In the genomic region with DNA sequence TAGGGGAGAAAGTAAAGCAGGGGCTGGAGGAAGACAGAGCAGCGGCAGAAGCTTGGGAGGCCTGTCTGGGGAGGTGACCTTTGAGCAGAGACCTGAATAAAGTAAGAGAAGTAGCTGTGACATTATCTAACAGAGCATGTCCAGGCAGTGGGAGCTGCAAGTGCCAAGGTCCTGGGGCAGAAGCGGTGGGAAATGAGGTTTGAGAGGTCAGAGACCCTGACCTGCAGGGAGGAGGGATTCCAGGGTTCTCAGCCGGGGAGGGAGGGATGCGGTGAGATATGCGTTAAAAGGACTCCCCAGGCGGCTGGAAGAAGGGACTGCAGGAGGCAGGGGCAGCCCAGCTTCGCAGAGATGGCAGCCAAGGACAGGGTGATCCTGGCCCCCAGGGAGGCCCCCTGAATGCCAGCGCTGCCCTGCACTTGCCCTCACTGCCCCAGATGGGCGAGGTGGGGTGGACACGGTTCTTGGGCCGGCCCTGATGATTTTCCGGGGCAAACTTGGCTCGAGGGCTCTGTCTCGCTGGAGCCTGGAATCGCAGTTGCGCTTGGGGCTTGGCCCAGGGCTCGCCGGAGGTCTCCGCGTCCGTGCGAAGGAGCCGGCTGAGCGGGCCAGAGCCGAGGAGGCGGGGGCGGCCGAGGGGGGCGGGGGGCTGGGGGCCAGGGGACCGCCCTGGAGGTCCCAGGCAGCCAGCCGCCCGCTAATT, we compare ENCODE assay signal across 8 cellular contexts. TPM values are rescaled to one million over a fixed set of nuclear protein-coding genes. Genes with fewer than 3 reads are reported as not detected.
DNase-seq lines count a peak whose midpoint lies in the region; ATAC-seq lines count a peak whose summit lies in the region.

No MANE protein-coding gene starts in this region.

- no peaks in the 10 kb centered on the region for H3K9me3 Mint-ChIP-seq in activated naive CD4-positive, alpha-beta T cell treated with anti-CD3 and anti-CD28 coated beads for 36 hours

- no peaks in the 10 kb centered on the region for H4K20me1 ChIP-seq in GM23248 (ENCODE audit: insufficient read depth)

- CTCF ChIA-PET in activated naive CD4-positive, alpha-beta T cell treated with anti-CD3 and anti-CD28 coated beads for 36 hours (lab: Charles Lee), result no interaction called here

- H3K9me2 ChIP-seq in GM23248 (ENCODE audit: insufficient read depth), result no peaks in the 10 kb centered on the region

- ATAC-seq in HG02938 (IDR thresholded peaks at IDR 0.05; ENCODE audit: unreplicated experiment) (no peak), GM21381 (IDR thresholded peaks at IDR 0.05; ENCODE audit: unreplicated experiment) (no peak), HG03565 (IDR thresholded peaks at IDR 0.05; ENCODE audit: unreplicated experiment) (no peak)

- peaks cover 9% of the 10 kb centered on the region for H3K4me1 Mint-ChIP-seq in activated naive CD4-positive, alpha-beta T cell treated with anti-CD3 and anti-CD28 coated beads for 36 hours (ENCODE audit: low read depth)

- no peaks in the 10 kb centered on the region for H3K4me1 ChIP-seq in GM23248 (ENCODE audit: insufficient read depth)
- peaks cover 12% of the 10 kb centered on the region; the same call in 1 of the 2 replicates for H3K4me1 ChIP-seq in iPS-20b (ENCODE audit: insufficient read depth, low read length)
- H3K4me1 ChIP-seq in HAP-1, result no peaks in the 10 kb centered on the region

- H3K27ac Mint-ChIP-seq in activated naive CD4-positive, alpha-beta T cell treated with anti-CD3 and anti-CD28 coated beads for 36 hours, result no peak overlapping the region

- H3K9me3 ChIP-seq in GM23248 (ENCODE audit: low read depth) (no peaks in the 10 kb centered on the region), iPS-20b (ENCODE audit: insufficient read depth, low read depth, low read length) (no peaks in the 10 kb centered on the region), HAP-1 (no peaks in the 10 kb centered on the region)

- H3K4me2 ChIP-seq in GM23248 (ENCODE audit: unreplicated experiment), result no peak overlapping the region

- H3K27ac ChIP-seq in GM23248, result no peak overlapping the region
- no peak overlapping the region for H3K27ac ChIP-seq in iPS-20b (ENCODE audit: low read length)

- H2AFZ ChIP-seq in GM23248, result no peak overlapping the region

- no peak overlapping the region for H3K9ac ChIP-seq in GM23248
- H3K9ac ChIP-seq in iPS-20b (ENCODE audit: low read depth, low read length), result no peak overlapping the region

- in situ Hi-C loops in GM23248 (cut with MboI), result loop anchor here (10.0 kb wide), 1 partner anchor 241 kb away; no protein-coding TSS in a partner anchor
- in situ Hi-C loops in HAP-1 (cut with MboI; ENCODE audit: low sequenced_read_pairs), result no loop called here

- H3K36me3 ChIP-seq in GM23248 (ENCODE audit: low read depth) (no peaks in the 10 kb centered on the region), iPS-20b (ENCODE audit: insufficient read depth, low read depth, low read length) (no peaks in the 10 kb centered on the region), HAP-1 (replicated peaks) (no peaks in the 10 kb centered on the region)

- DNase-seq in AG08395 (ENCODE audit: low spot score) (peak; percentile 63), GM23248 (peak; percentile 66), HAP-1 (ENCODE audit: low spot score in 2 of 2) (no peak)
- peak; percentile 29 for DNase-seq in activated naive CD4-positive, alpha-beta T cell treated with anti-CD3 and anti-CD28 coated beads for 36 hours

- H3F3A ChIP-seq in GM23248 (ENCODE audit: insufficient read depth), result peaks cover 2% of the 10 kb centered on the region; the same call in 1 of the 2 replicates

- H3K36me3 Mint-ChIP-seq in activated naive CD4-positive, alpha-beta T cell treated with anti-CD3 and anti-CD28 coated beads for 36 hours (ENCODE audit: low read depth), result no peaks in the 10 kb centered on the region

- no peak overlapping the region for H3K4me3 Mint-ChIP-seq in activated naive CD4-positive, alpha-beta T cell treated with anti-CD3 and anti-CD28 coated beads for 36 hours

- H3K27me3 ChIP-seq in GM23248 (replicated peaks; ENCODE audit: insufficient read depth) (peaks cover 29% of the 10 kb centered on the region), iPS-20b (ENCODE audit: insufficient read depth, low read length) (peaks cover 93% of the 10 kb centered on the region), HAP-1 (ENCODE audit: low read depth) (peaks cover 34% of the 10 kb centered on the region)

- 8 to 9% methylated on average over 22 to 25 of the region's 32 CpGs for WGBS in GM23248 (ENCODE audit: low coverage in 1 of 2, low lambda C conversion rate in 2 of 2, missing lambda C conversion rate in 2 of 2), 2 experiments

- peaks cover 49% of the 10 kb centered on the region for H3K27me3 Mint-ChIP-seq in activated naive CD4-positive, alpha-beta T cell treated with anti-CD3 and anti-CD28 coated beads for 36 hours (ENCODE audit: low read depth)

- H3K79me2 ChIP-seq in GM23248 (ENCODE audit: insufficient read depth), result no peaks in the 10 kb centered on the region

- H3K4me3 ChIP-seq in GM23248, result no peak overlapping the region
- peak overlapping the region; percentile 42; the same call in 1 of the 2 replicates for H3K4me3 ChIP-seq in iPS-20b (ENCODE audit: low read length)
- H3K4me3 ChIP-seq in HAP-1, result no peak overlapping the region

- intact Hi-C loops in activated naive CD4-positive, alpha-beta T cell treated with anti-CD3 and anti-CD28 coated beads for 36 hours (cut with micrococcal nuclease), result no loop called here

RNA-seq across cellular contexts. Expression of gene CRLF1, which starts 3.2 kb away (rescaled TPM):
- 40.0 and 59.2 TPM in 2 replicates for total RNA-seq in GM23248 (2014; rRNA removed; shearing (Covaris generic))
- 8.6 and 9.9 TPM in 2 replicates for polyA plus RNA-seq in GM23248 (2016; fragmentation: Nextera tagmentation; extraction: Ambion mirVana)
- not detected for total RNA-seq in activated naive CD4-positive, alpha-beta T cell treated with anti-CD3 and anti-CD28 coated beads for 36 hours

RNA-seq across cellular contexts. Expression of gene TMEM59L, which starts 9.3 kb away (rescaled TPM):
- 0.13 and 0.97 TPM in 2 replicates for total RNA-seq in GM23248 (2014; rRNA removed; shearing (Covaris generic))
- polyA plus RNA-seq in GM23248 (2016; fragmentation: Nextera tagmentation; extraction: Ambion mirVana), result 2.1 and 3.4 TPM in 2 replicates
- total RNA-seq in activated naive CD4-positive, alpha-beta T cell treated with anti-CD3 and anti-CD28 coated beads for 36 hours, result under 1 TPM; 0.21 to 0.40 TPM

RNA-seq across cellular contexts. Expression of gene REX1BD, which starts 14.8 kb away (rescaled TPM):
- 79.9 and 133 TPM in 2 replicates for total RNA-seq in GM23248 (2014; rRNA removed; shearing (Covaris generic))
- polyA plus RNA-seq in GM23248 (2016; fragmentation: Nextera tagmentation; extraction: Ambion mirVana), result 103 and 105 TPM in 2 replicates
- total RNA-seq in activated naive CD4-positive, alpha-beta T cell treated with anti-CD3 and anti-CD28 coated beads for 36 hours, result 10 to 100 TPM; 62.9 to 68.5 TPM

RNA-seq across cellular contexts. Expression of gene UBA52, which starts 31.7 kb away (rescaled TPM):
- 647 and 755 TPM in 2 replicates for total RNA-seq in GM23248 (2014; rRNA removed; shearing (Covaris generic))
- polyA plus RNA-seq in GM23248 (2016; fragmentation: Nextera tagmentation; extraction: Ambion mirVana), result 708 and 711 TPM in 2 replicates
- 1,000 to 10,000 TPM; 1,997 to 2,122 TPM for total RNA-seq in activated naive CD4-positive, alpha-beta T cell treated with anti-CD3 and anti-CD28 coated beads for 36 hours

RNA-seq across cellular contexts. Expression of gene KLHL26, which starts 33.4 kb away (rescaled TPM):
- total RNA-seq in GM23248 (2014; rRNA removed; shearing (Covaris generic)), result 5.7 and 6.4 TPM in 2 replicates
- 2.8 and 2.9 TPM in 2 replicates for polyA plus RNA-seq in GM23248 (2016; fragmentation: Nextera tagmentation; extraction: Ambion mirVana)
- 10 to 100 TPM in 1 of 2 experiments, 1 to 10 TPM in 1; 8.9 to 12.0 TPM for total RNA-seq in activated naive CD4-positive, alpha-beta T cell treated with anti-CD3 and anti-CD28 coated beads for 36 hours

Comparison
In these comparisons a context has a peak if more than half of its experiments do, and no peak if none do; other contexts are left out.
1. DNase-seq: peak in AG08395 (single experiment), GM23248 (single experiment) and activated naive CD4-positive, alpha-beta T cell treated with anti-CD3 and anti-CD28 coated beads for 36 hours (single experiment); none in HAP-1 (0 of 2).
2. RNA of gene CRLF1, which starts 3.2 kb away (total RNA-seq): 40.0 to 59.2 TPM in GM23248; not detected in activated naive CD4-positive, alpha-beta T cell treated with anti-CD3 and anti-CD28 coated beads for 36 hours; every median in the first group is over 10 times any median in the second.